ENCODE assay signal across 12 cellular contexts in the genomic region with DNA sequence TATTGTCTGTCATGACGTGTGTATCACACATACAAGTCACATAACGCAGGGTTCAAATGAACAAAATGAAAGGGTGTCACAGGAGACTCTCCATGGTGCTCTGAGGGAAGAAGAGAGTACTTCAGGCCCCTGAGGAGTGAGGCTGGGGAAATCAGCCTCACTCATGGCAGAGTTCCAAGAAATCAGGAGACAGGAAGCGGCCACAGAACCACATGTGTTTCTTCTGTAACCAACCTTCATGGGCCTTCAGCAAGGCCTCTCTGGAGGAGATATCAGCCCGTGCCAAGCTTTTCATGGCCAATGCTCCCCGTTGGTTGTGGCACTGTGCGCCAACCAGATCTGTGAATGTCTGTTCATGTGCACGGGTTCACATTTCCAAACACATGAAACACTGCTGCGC.
A peak's percentile ranks its signal among the peaks of the same experiment; 100 is the strongest.
DNase-seq lines count a peak whose midpoint lies in the region; TF ChIP-seq lines count a peak whose summit lies in the region.
"Had no signal": no experiment of that assay in that cellular context is flagged by ENCODE, and none has a peak within 500 bp of the region (broad histone marks: within the 10 kb centered on the region; RNA-seq: fewer than 3 reads in every experiment).

No MANE protein-coding gene starts in this region.

- H4K12ac ChIP-seq in trophoblast cell (ENCODE audit: low read depth, low read length) = no peak overlapping the region

- H4K8ac ChIP-seq in trophoblast cell (ENCODE audit: low read depth, low read length) = no peak overlapping the region

- no peak overlapping the region for H4K91ac ChIP-seq in trophoblast cell (ENCODE audit: low read depth, low read length)

- H3K27me3 ChIP-seq in A673 (replicated peaks; ENCODE audit: insufficient read depth, low read depth, low read length, poor library complexity) = no peaks in the 10 kb centered on the region
- no peaks in the 10 kb centered on the region for H3K27me3 ChIP-seq in SJCRH30
- H3K27me3 ChIP-seq in trophoblast cell (ENCODE audit: insufficient read depth, low read length) = no peaks in the 10 kb centered on the region
- H3K27me3 ChIP-seq: thyroid gland had no signal

- no peak overlapping the region for H3K18ac ChIP-seq in trophoblast cell (ENCODE audit: low read length)

- no peak overlapping the region for H3K9ac ChIP-seq in trophoblast cell (ENCODE audit: low read length)

- H3K36me3 ChIP-seq in A673 (ENCODE audit: insufficient read depth, low read length, poor library complexity, severe bottlenecking) (no peaks in the 10 kb centered on the region), SJCRH30 (no peaks in the 10 kb centered on the region), trophoblast cell (ENCODE audit: control insufficient read depth in 1 of 2, insufficient read depth in 2 of 2, low read length in 2 of 2) (no peaks in the 10 kb centered on the region)
- H3K36me3 ChIP-seq: thyroid gland had no signal

- H3K79me1 ChIP-seq in trophoblast cell (ENCODE audit: low read length) = no peaks in the 10 kb centered on the region

- no peak overlapping the region for H2BK12ac ChIP-seq in trophoblast cell (ENCODE audit: low read length)

- H3K4me3 ChIP-seq in A673 (ENCODE audit: low read depth, low read length, poor library complexity, severe bottlenecking) = no peak overlapping the region
- no peak overlapping the region for H3K4me3 ChIP-seq in SJCRH30
- H3K4me3 ChIP-seq in trophoblast cell (ENCODE audit: low read depth, low read length) = no peak overlapping the region
- H3K4me3 ChIP-seq: smooth muscle cell, thyroid gland had no signal

- WGBS in trophoblast cell (ENCODE audit: extremely low coverage, insufficient coverage, insufficient read length) = no CpG with 5 or more reads among the region's 8 CpGs

- H3K23ac ChIP-seq in trophoblast cell (ENCODE audit: low read length) = no peak overlapping the region

- no peak overlapping the region for H3K4me2 ChIP-seq in trophoblast cell (ENCODE audit: low read length)
- H3K4me2 ChIP-seq: smooth muscle cell had no signal

- H3K36me3 Mint-ChIP-seq in CD14-positive monocyte = no peaks in the 10 kb centered on the region

- H3K9me3 ChIP-seq in A673 (ENCODE audit: low read depth, low read length, poor library complexity, severe bottlenecking) (peaks cover 12% of the 10 kb centered on the region), SJCRH30 (replicated peaks) (peaks cover 14% of the 10 kb centered on the region), trophoblast cell (ENCODE audit: insufficient read depth, low read depth, low read length) (peaks cover 1% of the 10 kb centered on the region)
- H3K9me3 ChIP-seq: thyroid gland had no signal

- H3K9me3 Mint-ChIP-seq in CD14-positive monocyte = peaks cover 11 to 21% (median 18%) of the 10 kb centered on the region in 7 donors

- peaks cover 11% of the 10 kb centered on the region for H3K4me1 Mint-ChIP-seq in CD14-positive monocyte

- intact Hi-C loops in A673 (cut with micrococcal nuclease; ENCODE audit: unreplicated experiment) = no loop called here
- intact Hi-C loops in CD14-positive monocyte (cut with micrococcal nuclease) = no loop called here

- CTCF ChIA-PET in A673 (lab: Charles Lee) = no interaction called here

- H3K27me3 Mint-ChIP-seq in CD14-positive monocyte (ENCODE audit: low read depth in 3 of 3) = peaks cover 14 to 41% (median 21%) of the 10 kb centered on the region in 3 donors

- no peak overlapping the region for H2BK120ac ChIP-seq in trophoblast cell (ENCODE audit: insufficient read depth, low read length, poor library complexity)

- BruUV-seq in A673 (replicated peaks; lab: Mats Ljungman, UMichigan) = no TSS peak

- H3K4me1 ChIP-seq in A673 (ENCODE audit: insufficient read depth, low read length, poor library complexity, severe bottlenecking) = no peaks in the 10 kb centered on the region
- no peaks in the 10 kb centered on the region for H3K4me1 ChIP-seq in SJCRH30
- H3K4me1 ChIP-seq in trophoblast cell (ENCODE audit: control insufficient read depth in 1 of 2, insufficient read depth in 2 of 2, low read length in 2 of 2) = no peaks in the 10 kb centered on the region
- H3K4me1 ChIP-seq: thyroid gland had no signal

- H3K14ac ChIP-seq in trophoblast cell (ENCODE audit: low read length) = no peak overlapping the region

- POLR2A ChIA-PET in A673 (lab: Charles Lee; ENCODE audit: low non-redundant PET) = no interaction called here

- no peak overlapping the region for H3K27ac ChIP-seq in A673 (ENCODE audit: low read depth, low read length, poor library complexity, severe bottlenecking)
- H3K27ac ChIP-seq in SJCRH30 = no peak overlapping the region
- no peak overlapping the region for H3K27ac ChIP-seq in trophoblast cell (ENCODE audit: low read depth, low read length)
- H3K27ac ChIP-seq: thyroid gland had no signal

- H3K27ac Mint-ChIP-seq in CD14-positive monocyte = peak overlapping the region in 1 of 7 donors; percentile 6
- H3K27ac Mint-ChIP-seq: HFFc6 had no signal

- H2AFZ ChIP-seq in trophoblast cell (ENCODE audit: insufficient read depth, low read length, poor library complexity) = no peak overlapping the region

- TF ChIP-seq CTCF in A673 (conservative IDR thresholded peaks at IDR 0.05; ENCODE audit: low read depth, low read length) = no peak
- no peak for TF ChIP-seq CTCF in CD14-positive monocyte (IDR thresholded peaks at IDR 0.05)

- H2BK5ac ChIP-seq in trophoblast cell (ENCODE audit: low read depth, low read length, poor library complexity) = no peak overlapping the region

- H3K4me3 Mint-ChIP-seq in CD14-positive monocyte = peak overlapping the region in 1 of 2 donors; percentile 39
- H3K4me3 Mint-ChIP-seq: HFFc6 had no signal

- no peak overlapping the region for H3K4ac ChIP-seq in trophoblast cell (ENCODE audit: low read depth, low read length)

- no peak overlapping the region for H2AK5ac ChIP-seq in trophoblast cell (ENCODE audit: low read length)

- H3K79me2 ChIP-seq in trophoblast cell (ENCODE audit: control insufficient read depth, insufficient read depth, low read length, poor library complexity) = no peaks in the 10 kb centered on the region

- DNase-seq in A673 (ENCODE audit: low spot score) (peak; percentile 72), DMS79 treated with DMSO at 0.1 percent for 48 hours (lab: John Stamatoyannopoulos, UW) (peak; percentile 49), SJCRH30 (peak; percentile 27 to 64), fibroblast of gingiva (ENCODE audit: low read depth) (peak; percentile 28), trophoblast cell (no peak), CD14-positive monocyte (ENCODE audit: low spot score) (no peak), cortex of kidney (lab: John Stamatoyannopoulos, UW) (no peak)
- DNase-seq in activated CD8-positive, alpha-beta memory T cell treated with anti-CD3 and anti-CD28 coated beads, Interleukin-2, amount 50 U/mL, for 48 hours = no peak
- DNase-seq: cerebellar nuclear complex, HFFc6 had no signal

Comparison
In these comparisons a context has a peak if more than half of its experiments do, and no peak if none do; other contexts are left out.
1. DNase-seq: peak in A673 (single experiment), DMS79 treated with DMSO at 0.1 percent for 48 hours (single experiment), SJCRH30 (2 of 2) and fibroblast of gingiva (single experiment); none in trophoblast cell (0 of 2), CD14-positive monocyte (single experiment), cortex of kidney (single experiment) and activated CD8-positive, alpha-beta memory T cell treated with anti-CD3 and anti-CD28 coated beads, Interleukin-2, amount 50 U/mL, for 48 hours (single experiment).